13 cellular contexts compared by ENCODE assay signal in the genomic region with DNA sequence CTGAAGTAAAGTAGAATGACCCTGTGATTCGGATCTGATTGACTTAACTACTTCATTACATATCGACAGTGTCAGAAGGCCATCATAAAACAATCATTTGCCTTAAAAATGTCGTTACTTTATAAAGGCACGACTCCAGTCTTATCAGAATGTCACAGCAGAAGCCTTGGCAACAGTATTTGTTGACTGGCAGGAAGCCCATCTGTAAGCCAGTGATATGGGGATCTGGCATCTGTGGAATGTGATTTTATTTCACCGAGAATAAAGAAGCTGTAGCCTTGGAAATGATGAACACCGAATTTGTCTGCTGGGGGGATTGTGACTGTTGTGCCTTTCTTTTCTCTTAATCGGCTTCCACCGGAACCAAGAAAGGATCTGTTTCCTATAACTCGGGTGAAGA.
DNase-seq lines count a peak whose midpoint lies in the region; ATAC-seq and TF ChIP-seq lines count a peak whose summit lies in the region.
"Had no signal": no experiment of that assay in that cellular context is flagged by ENCODE, and none has a peak within 500 bp of the region (broad histone marks: within the 10 kb centered on the region; RNA-seq: fewer than 3 reads in every experiment).

No MANE protein-coding gene starts in this region.

- no peak overlapping the region for H3K4me3 Mint-ChIP-seq in Calu3 (ENCODE audit: low read depth, unreplicated experiment)
- H3K4me3 Mint-ChIP-seq in endothelial cell (ENCODE audit: unreplicated experiment) = no peak overlapping the region
- H3K4me3 Mint-ChIP-seq: CD14-positive monocyte; naive thymus-derived CD4-positive, alpha-beta T cell; stimulated activated naive CD8-positive, alpha-beta T cell treated with anti-CD3 and anti-CD28 coated beads, Interleukin-15, amount 100 ng/mL, for 72 hours had no signal

- H3K9me2 ChIP-seq in OCI-LY7 (ENCODE audit: insufficient read depth, low read length) = no peaks in the 10 kb centered on the region

- WGBS in mesodermal cell (ENCODE audit: insufficient coverage in 2 of 2), 2 experiments = 50 to 83% methylated on average over 2 of the region's 9 CpGs

- BruUV-seq in Calu3 (replicated peaks; lab: Mats Ljungman, UMichigan) (no TSS peak), OCI-LY7 (replicated peaks; lab: Mats Ljungman, UMichigan) (no TSS peak)

- TF ChIP-seq CTCF in Calu3 (IDR thresholded peaks at IDR 0.05; ENCODE audit: unreplicated experiment) (no peak), RWPE1 (conservative IDR thresholded peaks at IDR 0.05; ENCODE audit: low read depth) (no peak), endothelial cell (IDR thresholded peaks at IDR 0.05; ENCODE audit: unreplicated experiment) (no peak), OCI-LY7 (conservative IDR thresholded peaks at IDR 0.05; ENCODE audit: low read length) (no peak)

- CTCF ChIA-PET in Calu3 (lab: Charles Lee) (interaction anchor here (0.6 kb wide), 1 partner anchor 1190 kb away, joined by 3 read pairs; no protein-coding TSS in a partner anchor), RWPE1 (lab: Yijun Ruan, JAX) (no interaction called here), OCI-LY7 (lab: Charles Lee; ENCODE audit: unreplicated experiment) (no interaction called here)

- H3K79me2 ChIP-seq in OCI-LY7 (ENCODE audit: insufficient read depth, low read depth, low read length) = no peaks in the 10 kb centered on the region

- peak; percentile 5 for DNase-seq in Calu3
- peak; percentile 8 for DNase-seq in RWPE1 (ENCODE audit: low spot score)
- DNase-seq in endothelial cell (ENCODE audit: low spot score) = peak; percentile 46
- no peak for DNase-seq in activated naive CD4-positive, alpha-beta T cell treated with anti-CD3 and anti-CD28 coated beads, Interleukin-2, amount 50 U/mL, for 72 hours (ENCODE audit: low spot score in 2 of 2)
- no peak for DNase-seq in OCI-LY7 (ENCODE audit: low spot score)
- no peak for DNase-seq in putamen (ENCODE audit: low spot score)
- DNase-seq: hippocampal formation; naive thymus-derived CD4-positive, alpha-beta T cell; stimulated activated naive CD8-positive, alpha-beta T cell treated with anti-CD3 and anti-CD28 coated beads, Interleukin-15, amount 100 ng/mL, for 72 hours; T-helper 9 cell had no signal

- H3K9me3 ChIP-seq in mesodermal cell (ENCODE audit: control insufficient read depth, low read length) = no peaks in the 10 kb centered on the region
- no peaks in the 10 kb centered on the region for H3K9me3 ChIP-seq in OCI-LY7 (ENCODE audit: low read length)

- H3K36me3 Mint-ChIP-seq in Calu3 (ENCODE audit: insufficient read depth, unreplicated experiment) = no peaks in the 10 kb centered on the region
- no peaks in the 10 kb centered on the region for H3K36me3 Mint-ChIP-seq in endothelial cell (ENCODE audit: low read depth, unreplicated experiment)
- peaks cover 0 to 14% of the 10 kb centered on the region in 2 donors for H3K36me3 Mint-ChIP-seq in activated naive CD4-positive, alpha-beta T cell treated with anti-CD3 and anti-CD28 coated beads, Interleukin-2, amount 50 U/mL, for 72 hours
- H3K36me3 Mint-ChIP-seq: CD14-positive monocyte; naive thymus-derived CD4-positive, alpha-beta T cell had no signal

- H3K4me3 ChIP-seq in mesodermal cell (ENCODE audit: extremely low read depth, insufficient read depth, low read length, poor library complexity, severe bottlenecking) (no peak overlapping the region), OCI-LY7 (ENCODE audit: low read depth, low read length, poor library complexity, severe bottlenecking) (no peak overlapping the region)

- H3K4me1 ChIP-seq in mesodermal cell (ENCODE audit: control insufficient read depth, insufficient read depth, low read length, poor library complexity, severe bottlenecking) = peaks cover 45% of the 10 kb centered on the region
- no peaks in the 10 kb centered on the region for H3K4me1 ChIP-seq in OCI-LY7 (ENCODE audit: insufficient read depth, low read length, poor library complexity, severe bottlenecking)

- H2AFZ ChIP-seq in OCI-LY7 (ENCODE audit: low read length) = no peak overlapping the region

- intact Hi-C loops in Calu3 (cut with micrococcal nuclease; ENCODE audit: unreplicated experiment) = no loop called here
- intact Hi-C loops in OCI-LY7 (cut with micrococcal nuclease; ENCODE audit: unreplicated experiment) = no loop called here

- no peak overlapping the region for H3K4me2 ChIP-seq in OCI-LY7 (ENCODE audit: low read length)

- no peak for ATAC-seq in HG03159 (IDR thresholded peaks at IDR 0.05; ENCODE audit: unreplicated experiment)
- ATAC-seq in activated naive CD4-positive, alpha-beta T cell treated with anti-CD3 and anti-CD28 coated beads, Interleukin-2, amount 50 U/mL, for 72 hours = no peak
- ATAC-seq: naive thymus-derived CD4-positive, alpha-beta T cell; stimulated activated naive CD8-positive, alpha-beta T cell treated with anti-CD3 and anti-CD28 coated beads, Interleukin-15, amount 100 ng/mL, for 72 hours had no signal

- H3K4me1 Mint-ChIP-seq in Calu3 (ENCODE audit: low read depth, unreplicated experiment) = no peaks in the 10 kb centered on the region
- H3K4me1 Mint-ChIP-seq in endothelial cell (ENCODE audit: unreplicated experiment) = peaks cover 42% of the 10 kb centered on the region
- H3K4me1 Mint-ChIP-seq: CD14-positive monocyte; naive thymus-derived CD4-positive, alpha-beta T cell; stimulated activated naive CD8-positive, alpha-beta T cell treated with anti-CD3 and anti-CD28 coated beads, Interleukin-15, amount 100 ng/mL, for 72 hours had no signal

- H3K27me3 Mint-ChIP-seq in Calu3 (ENCODE audit: unreplicated experiment) = no peaks in the 10 kb centered on the region
- H3K27me3 Mint-ChIP-seq in endothelial cell (ENCODE audit: unreplicated experiment) = peaks cover 3% of the 10 kb centered on the region
- H3K27me3 Mint-ChIP-seq: naive thymus-derived CD4-positive, alpha-beta T cell; stimulated activated naive CD8-positive, alpha-beta T cell treated with anti-CD3 and anti-CD28 coated beads, Interleukin-15, amount 100 ng/mL, for 72 hours had no signal

- POLR2A ChIA-PET in RWPE1 (lab: Yijun Ruan, JAX; ENCODE audit: low non-redundant PET) = no interaction called here
- POLR2A ChIA-PET in OCI-LY7 (lab: Charles Lee) = no interaction called here

- H4K20me1 ChIP-seq in OCI-LY7 (ENCODE audit: insufficient read depth, low read length) = no peaks in the 10 kb centered on the region

- no peak overlapping the region for H3K27ac Mint-ChIP-seq in Calu3 (ENCODE audit: unreplicated experiment)
- H3K27ac Mint-ChIP-seq in endothelial cell (ENCODE audit: unreplicated experiment) = peak overlapping the region; percentile 98
- no peak overlapping the region for H3K27ac Mint-ChIP-seq in activated naive CD4-positive, alpha-beta T cell treated with anti-CD3 and anti-CD28 coated beads, Interleukin-2, amount 50 U/mL, for 72 hours
- H3K27ac Mint-ChIP-seq: CD14-positive monocyte; naive thymus-derived CD4-positive, alpha-beta T cell; stimulated activated naive CD8-positive, alpha-beta T cell treated with anti-CD3 and anti-CD28 coated beads, Interleukin-15, amount 100 ng/mL, for 72 hours had no signal

- H3K9me3 Mint-ChIP-seq in Calu3 (ENCODE audit: low read depth, unreplicated experiment) (no peaks in the 10 kb centered on the region), endothelial cell (ENCODE audit: unreplicated experiment) (no peaks in the 10 kb centered on the region)
- peaks cover 15 to 28% of the 10 kb centered on the region in 2 donors for H3K9me3 Mint-ChIP-seq in activated naive CD4-positive, alpha-beta T cell treated with anti-CD3 and anti-CD28 coated beads, Interleukin-2, amount 50 U/mL, for 72 hours

- H3K36me3 ChIP-seq in mesodermal cell (ENCODE audit: control insufficient read depth, insufficient read depth, low read length) (no peaks in the 10 kb centered on the region), OCI-LY7 (ENCODE audit: insufficient read depth, low read length) (no peaks in the 10 kb centered on the region)

- H3K27ac ChIP-seq in RWPE1 (no peak overlapping the region), mesodermal cell (ENCODE audit: low read depth, low read length, severe bottlenecking) (peak overlapping the region; percentile 80), OCI-LY7 (ENCODE audit: low read depth, low read length, poor library complexity, severe bottlenecking) (no peak overlapping the region)

Comparison
In these comparisons a context has a peak if more than half of its experiments do, and no peak if none do; other contexts are left out.
1. DNase-seq: peak in Calu3 (single experiment), RWPE1 (single experiment) and endothelial cell (single experiment); none in activated naive CD4-positive, alpha-beta T cell treated with anti-CD3 and anti-CD28 coated beads, Interleukin-2, amount 50 U/mL, for 72 hours (0 of 2), OCI-LY7 (single experiment) and putamen (single experiment).